1 cellular context compared by ENCODE assay signal in the genomic region with DNA sequence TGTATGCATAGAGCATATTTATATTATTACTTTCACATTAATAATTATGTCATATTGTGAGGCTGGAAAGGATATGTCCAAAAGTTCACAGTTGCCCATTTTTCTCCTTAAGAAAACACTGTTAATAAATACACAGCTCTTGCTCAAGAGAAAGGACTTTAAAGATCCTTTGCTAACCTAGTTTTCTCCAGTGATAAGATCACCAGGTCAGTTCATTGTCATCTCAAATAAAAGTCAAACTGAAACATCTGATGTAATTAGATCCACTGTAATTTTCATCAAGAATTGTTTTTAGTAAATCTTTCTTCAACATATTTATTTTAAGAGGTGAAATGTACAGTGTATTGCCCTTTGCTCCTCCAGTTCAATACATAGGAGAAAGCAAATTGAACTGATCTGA.
TF ChIP-seq lines count a peak whose summit lies in the region.

No MANE protein-coding gene starts in this region.

TF ChIP-seq in SK-N-SH treated with all-trans-retinoic acid at 6 μM for 48 hours, 23 proteins besides CTCF, POLR2A, EP300 and RAD21 (continued from another document):
- TF ChIP-seq, protein P1, sequence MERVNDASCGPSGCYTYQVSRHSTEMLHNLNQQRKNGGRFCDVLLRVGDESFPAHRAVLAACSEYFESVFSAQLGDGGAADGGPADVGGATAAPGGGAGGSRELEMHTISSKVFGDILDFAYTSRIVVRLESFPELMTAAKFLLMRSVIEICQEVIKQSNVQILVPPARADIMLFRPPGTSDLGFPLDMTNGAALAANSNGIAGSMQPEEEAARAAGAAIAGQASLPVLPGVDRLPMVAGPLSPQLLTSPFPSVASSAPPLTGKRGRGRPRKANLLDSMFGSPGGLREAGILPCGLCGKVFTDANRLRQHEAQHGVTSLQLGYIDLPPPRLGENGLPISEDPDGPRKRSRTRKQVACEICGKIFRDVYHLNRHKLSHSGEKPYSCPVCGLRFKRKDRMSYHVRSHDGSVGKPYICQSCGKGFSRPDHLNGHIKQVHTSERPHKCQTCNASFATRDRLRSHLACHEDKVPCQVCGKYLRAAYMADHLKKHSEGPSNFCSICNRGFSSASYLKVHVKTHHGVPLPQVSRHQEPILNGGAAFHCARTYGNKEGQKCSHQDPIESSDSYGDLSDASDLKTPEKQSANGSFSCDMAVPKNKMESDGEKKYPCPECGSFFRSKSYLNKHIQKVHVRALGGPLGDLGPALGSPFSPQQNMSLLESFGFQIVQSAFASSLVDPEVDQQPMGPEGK (CRISPR knock-in tag; IDR thresholded peaks at IDR 0.05; ENCODE audit: borderline replicate concordance): no peak
- peak; percentile 92 for TF ChIP-seq ISL1 (CRISPR knock-in tag; IDR thresholded peaks at IDR 0.05)
- TF ChIP-seq, protein P2, sequence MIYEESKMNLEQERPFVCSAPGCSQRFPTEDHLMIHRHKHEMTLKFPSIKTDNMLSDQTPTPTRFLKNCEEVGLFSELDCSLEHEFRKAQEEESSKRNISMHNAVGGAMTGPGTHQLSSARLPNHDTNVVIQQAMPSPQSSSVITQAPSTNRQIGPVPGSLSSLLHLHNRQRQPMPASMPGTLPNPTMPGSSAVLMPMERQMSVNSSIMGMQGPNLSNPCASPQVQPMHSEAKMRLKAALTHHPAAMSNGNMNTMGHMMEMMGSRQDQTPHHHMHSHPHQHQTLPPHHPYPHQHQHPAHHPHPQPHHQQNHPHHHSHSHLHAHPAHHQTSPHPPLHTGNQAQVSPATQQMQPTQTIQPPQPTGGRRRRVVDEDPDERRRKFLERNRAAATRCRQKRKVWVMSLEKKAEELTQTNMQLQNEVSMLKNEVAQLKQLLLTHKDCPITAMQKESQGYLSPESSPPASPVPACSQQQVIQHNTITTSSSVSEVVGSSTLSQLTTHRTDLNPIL (CRISPR knock-in tag; IDR thresholded peaks at IDR 0.05; ENCODE audit: low read depth): 0 out of 2 replicates have a peak, but pooled peaks have one; percentile 23
TF ChIP-seq in SK-N-SH treated with all-trans-retinoic acid at 6 μM for 48 hours: peak in this region for 3.
